9 cellular contexts compared by ENCODE assay signal in genomic region chr1:234125283-234125682, GRCh38.
DNase-seq lines count a peak whose midpoint lies in the region; ATAC-seq and TF ChIP-seq lines count a peak whose summit lies in the region.
"Had no signal": no experiment of that assay in that cellular context is flagged by ENCODE, and none has a peak within 500 bp of the region (broad histone marks: within the 10 kb centered on the region; RNA-seq: fewer than 3 reads in every experiment).

No MANE protein-coding gene starts in this region.

- H3K27ac ChIP-seq in OCI-LY3 (ENCODE audit: low read length): no peak overlapping the region

- intact Hi-C loops in Calu3 (cut with micrococcal nuclease; ENCODE audit: unreplicated experiment): no loop called here

- peak overlapping the region; percentile 77 for H3K4me3 ChIP-seq in OCI-LY3 (ENCODE audit: low read length)

- H3K4me2 ChIP-seq in OCI-LY3 (ENCODE audit: low read length): peak overlapping the region; percentile 99

- H4K20me1 ChIP-seq in OCI-LY3 (ENCODE audit: insufficient read depth, low read length): no peaks in the 10 kb centered on the region

- H2AFZ ChIP-seq in OCI-LY3 (ENCODE audit: low read depth, low read length): peak overlapping the region; percentile 100

- H3K9me3 ChIP-seq in OCI-LY3 (ENCODE audit: insufficient read depth, low read length): no peaks in the 10 kb centered on the region

- TF ChIP-seq CTCF in Calu3 (IDR thresholded peaks at IDR 0.05; ENCODE audit: unreplicated experiment): peak; percentile 14
- TF ChIP-seq CTCF in OCI-LY3 (IDR thresholded peaks at IDR 0.05; ENCODE audit: low read depth, low read length): peak; percentile 96

- H3K4me1 ChIP-seq in OCI-LY3 (ENCODE audit: low read length): peaks cover 8% of the 10 kb centered on the region; the same call in 1 of the 2 replicates

- CTCF ChIA-PET in Calu3 (lab: Charles Lee): interaction anchor here (1.7 kb wide), 1 partner anchor 9 kb away, joined by 3 read pairs; no protein-coding TSS in a partner anchor

- H3K27me3 ChIP-seq in OCI-LY3 (ENCODE audit: low read depth, low read length): peaks cover 46% of the 10 kb centered on the region

- no peaks in the 10 kb centered on the region for H3K79me2 ChIP-seq in OCI-LY3 (ENCODE audit: low read length)

- no peaks in the 10 kb centered on the region for H3K4me1 Mint-ChIP-seq in Calu3 (ENCODE audit: low read depth, unreplicated experiment)

- H3K36me3 ChIP-seq in OCI-LY3 (replicated peaks; ENCODE audit: low read depth, low read length): no peaks in the 10 kb centered on the region

- no peak overlapping the region for H3K9ac ChIP-seq in OCI-LY3 (ENCODE audit: low read length)

- DNase-seq in Calu3 (peak; percentile 54), HCEC 1CT (peak; percentile 2), dermis blood vessel endothelial cell (peak; percentile 71), GOT3 (lab: John Stamatoyannopoulos, UW) (no peak)
- peak; percentile 55 for DNase-seq in stimulated activated CD4-positive, alpha-beta T cell treated with anti-CD3 and anti-CD28 coated beads, Interleukin-2, amount 100 ng/mL, for 24 hours

- no peaks in the 10 kb centered on the region for H3K27me3 Mint-ChIP-seq in Calu3 (ENCODE audit: unreplicated experiment)
- H3K27me3 Mint-ChIP-seq: brain had no signal

- BruUV-seq in Calu3 (replicated peaks; lab: Mats Ljungman, UMichigan): no TSS peak

- H3K27ac Mint-ChIP-seq in Calu3 (ENCODE audit: unreplicated experiment): no peak overlapping the region

- H3K4me3 Mint-ChIP-seq in Calu3 (ENCODE audit: low read depth, unreplicated experiment): no peak overlapping the region
- H3K4me3 Mint-ChIP-seq: brain had no signal

- no peak for ATAC-seq in HG03097 (IDR thresholded peaks at IDR 0.05; ENCODE audit: low FRiP score, unreplicated experiment)
- ATAC-seq in HG02763 (IDR thresholded peaks at IDR 0.05; ENCODE audit: unreplicated experiment): no peak

- no peaks in the 10 kb centered on the region for H3K9me3 Mint-ChIP-seq in Calu3 (ENCODE audit: low read depth, unreplicated experiment)

- H3K36me3 Mint-ChIP-seq in Calu3 (ENCODE audit: insufficient read depth, unreplicated experiment): no peaks in the 10 kb centered on the region
- H3K36me3 Mint-ChIP-seq: brain had no signal
